ENCODE assay signal across 25 cellular contexts in the genomic region with DNA sequence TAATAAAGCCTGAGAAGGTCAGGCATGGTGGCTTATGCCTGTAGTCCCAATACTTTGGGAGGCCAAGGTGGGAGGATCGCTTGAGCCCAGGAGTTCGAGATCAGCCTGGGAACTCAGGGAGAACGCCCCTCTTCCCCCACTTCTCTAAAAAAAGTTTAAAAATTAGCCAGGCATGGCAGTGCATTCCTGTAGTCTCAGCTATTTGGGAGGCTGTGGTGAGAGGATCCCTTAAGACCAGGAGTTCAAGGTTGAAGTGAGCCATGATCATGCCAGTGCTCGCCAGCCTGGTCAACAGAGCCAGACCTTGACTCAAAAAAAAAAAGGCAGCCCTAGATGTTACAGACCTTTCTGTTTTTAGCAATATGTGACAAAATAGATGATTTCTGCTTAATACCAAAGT.
"Had no signal": no experiment of that assay in that cellular context is flagged by ENCODE, and none has a peak within 500 bp of the region (broad histone marks: within the 10 kb centered on the region; RNA-seq: fewer than 3 reads in every experiment).

No MANE protein-coding gene starts in this region.

- H3K27ac Mint-ChIP-seq: dendritic cell treated with granulocyte-macrophage colony-stimulating factor and Interleukin-4, amounts not matched to agents 40 ng/mL and 50 ng/mL, for 4 days; effector memory CD8-positive, alpha-beta T cell; endodermal cell; mesothelial cell of epicardium had no signal

- H3K9me3 ChIP-seq: colonic mucosa, esophagus squamous epithelium, gastrocnemius medialis, heart right ventricle, left lung, lower lobe of right lung, mucosa of descending colon had no signal

- H3K27me3 ChIP-seq: colonic mucosa, esophagus squamous epithelium, gastrocnemius medialis, left lung had no signal

- ATAC-seq: effector memory CD8-positive, alpha-beta T cell; esophagus mucosa; gastrocnemius medialis; heart right ventricle; left cardiac atrium; left lung; left ventricle myocardium superior; lower lobe of right lung; mucosa of descending colon had no signal

- DNase-seq: colonic mucosa; cortex of kidney; effector CD8-positive, alpha-beta T cell; effector memory CD8-positive, alpha-beta T cell; endodermal cell; erythroblast; esophagus squamous epithelium; foreskin fibroblast; foreskin melanocyte; gastrocnemius medialis; glutamatergic neuron; head of caudate nucleus; heart right ventricle; hippocampal formation; left cardiac atrium; left lung; left ventricle myocardium superior; lower lobe of right lung; mesenchymal stem cell; mucosa of descending colon; naive B cell had no signal

- H3K36me3 ChIP-seq: colonic mucosa, esophagus squamous epithelium, gastrocnemius medialis, heart right ventricle, left lung, lower lobe of right lung had no signal

- H3K36me3 Mint-ChIP-seq: mesothelial cell of epicardium, naive B cell had no signal

- H3K27ac ChIP-seq: colonic mucosa, epithelial cell of prostate, esophagus squamous epithelium, gastrocnemius medialis, heart right ventricle, left lung, lower lobe of right lung had no signal

- H3K4me1 ChIP-seq: colonic mucosa, gastrocnemius medialis, heart right ventricle, left lung, lower lobe of right lung had no signal

- H3K4me3 ChIP-seq: colonic mucosa, esophagus squamous epithelium, gastrocnemius medialis, heart right ventricle, left lung, lower lobe of right lung, mucosa of descending colon had no signal

- H3K9me3 Mint-ChIP-seq: dendritic cell treated with granulocyte-macrophage colony-stimulating factor and Interleukin-4, amounts not matched to agents 40 ng/mL and 50 ng/mL, for 4 days; effector memory CD8-positive, alpha-beta T cell; endodermal cell; mesothelial cell of epicardium; naive B cell had no signal

- H3K4me3 Mint-ChIP-seq: dendritic cell treated with granulocyte-macrophage colony-stimulating factor and Interleukin-4, amounts not matched to agents 40 ng/mL and 50 ng/mL, for 4 days; effector memory CD8-positive, alpha-beta T cell; endodermal cell; mesothelial cell of epicardium; naive B cell had no signal
